18 cellular contexts compared by ENCODE assay signal in genomic region chr5:96143450-96143849, GRCh38.
DNase-seq lines count a peak whose midpoint lies in the region; FAIRE-seq and TF ChIP-seq lines count a peak whose summit lies in the region.
"Had no signal": no experiment of that assay in that cellular context is flagged by ENCODE, and none has a peak within 500 bp of the region (broad histone marks: within the 10 kb centered on the region; RNA-seq: fewer than 3 reads in every experiment).

No MANE protein-coding gene starts in this region.

- no peak for TF ChIP-seq CTCF in AG04450 (IDR thresholded peaks at IDR 0.05; ENCODE audit: low read depth, low read length)
- no peak for TF ChIP-seq CTCF in VCaP (conservative IDR thresholded peaks at IDR 0.05)
- no peak for TF ChIP-seq CTCF in kidney (IDR thresholded peaks at IDR 0.05; ENCODE audit: borderline replicate concordance, extremely low read depth, insufficient read depth)

- H3K9me3 ChIP-seq in AG04450 (ENCODE audit: control insufficient read depth, insufficient read depth, low read length) (no peaks in the 10 kb centered on the region; the same call in 1 of the 2 replicates), kidney (ENCODE audit: control insufficient read depth in 1 of 2, low read length in 2 of 2) (no peaks in the 10 kb centered on the region)

- H3K36me3 ChIP-seq in kidney (ENCODE audit: control insufficient read depth in 1 of 2, insufficient read depth in 2 of 2, low read length in 2 of 2) = no peaks in the 10 kb centered on the region

- no peak overlapping the region for H3K9ac ChIP-seq in kidney (ENCODE audit: low read length in 2 of 2)

- H3K4me3 ChIP-seq in AG04450 (ENCODE audit: low read depth, low read length) (no peak overlapping the region), kidney (ENCODE audit: low read length in 2 of 2) (no peak overlapping the region)

- H3K27ac ChIP-seq in AG04450 (ENCODE audit: low read depth, low read length) = peak overlapping the region; percentile 69
- H3K27ac ChIP-seq in VCaP = peak overlapping the region; percentile 62
- no peak overlapping the region for H3K27ac ChIP-seq in kidney (ENCODE audit: low read depth in 2 of 2, low read length in 2 of 2)

- intact Hi-C loops in kidney (cut with DNase I) = no loop called here

- CTCF ChIA-PET in AG04450 (lab: Charles Lee) = no interaction called here

- peak; percentile 79 for FAIRE-seq in kidney (lab: Jason Lieb, UNC)
- FAIRE-seq: frontal cortex, RCC 7860 had no signal

- no peaks in the 10 kb centered on the region for H3K27me3 ChIP-seq in AG04450 (ENCODE audit: control insufficient read depth, insufficient read depth, low read length)

- POLR2A ChIA-PET in AG04450 (lab: Yijun Ruan, JAX) = interaction anchor here (0.8 to 1.9 kb wide), 4 partner anchors 25 to 154 kb away, joined by 3 to 7 read pairs (median 4); no protein-coding TSS in a partner anchor

- DNase-seq in AG04450 (ENCODE audit: low read depth, low spot score) = peak; percentile 55
- peak; percentile 80 for DNase-seq in H4 (ENCODE audit: low spot score)
- no peak for DNase-seq in kidney
- no peak for DNase-seq in AML-193 (lab: John Stamatoyannopoulos, UW)
- no peak for DNase-seq in cerebellar nuclear complex (lab: John Stamatoyannopoulos, UW)
- no peak for DNase-seq in Ammon's horn (ENCODE audit: low spot score)
- DNase-seq in SK-N-DZ (ENCODE audit: low spot score) = no peak
- DNase-seq: activated naive CD8-positive, alpha-beta T cell treated with anti-CD3 and anti-CD28 coated beads for 36 hours; CD8-positive, alpha-beta T cell; DMS79 treated with DMSO at 0.1 percent for 48 hours; kidney glomerular epithelial cell; NCI-H1417 treated with DMSO at 0.1 percent for 48 hours; NCI-H2171; stimulated activated CD4-positive, alpha-beta T cell treated with anti-CD3 and anti-CD28 coated beads, Interleukin-4, amount 100 ng/mL, for 4 hours; T1000 had no signal

- H3K4me1 ChIP-seq in kidney (ENCODE audit: control insufficient read depth in 1 of 2, insufficient read depth in 1 of 2, low read depth in 1 of 2, low read length in 2 of 2) = no peaks in the 10 kb centered on the region

Comparison
In these comparisons a context has a peak if more than half of its experiments do, and no peak if none do; other contexts are left out.
1. DNase-seq: peak in AG04450 (single experiment) and H4 (single experiment); none in kidney (single experiment), AML-193 (0 of 2), cerebellar nuclear complex (0 of 2), Ammon's horn (single experiment) and SK-N-DZ (single experiment).
2. H3K27ac ChIP-seq: peak in AG04450 (single experiment) and VCaP (single experiment); none in kidney (0 of 2).